25 cellular contexts compared by ENCODE assay signal in the genomic region with DNA sequence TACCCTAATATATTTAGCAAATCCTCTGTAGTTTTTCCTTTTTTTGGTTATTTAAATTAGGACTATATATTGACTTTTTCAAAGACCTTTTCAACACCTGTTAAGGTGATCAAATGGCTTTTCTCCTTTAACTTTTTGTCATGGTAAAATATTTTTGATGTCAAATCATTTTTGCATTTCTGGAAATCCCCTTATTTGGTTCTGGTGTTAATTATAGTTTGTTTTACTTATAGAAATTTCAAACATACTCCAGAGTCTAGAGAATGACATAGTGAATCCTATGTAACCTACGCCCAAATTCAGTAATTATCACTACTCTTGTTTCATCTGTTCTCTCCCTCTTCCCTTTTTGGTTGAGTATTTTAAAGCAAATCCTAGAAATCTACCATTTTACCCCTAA.
DNase-seq lines count a peak whose midpoint lies in the region; ATAC-seq, FAIRE-seq and TF ChIP-seq lines count a peak whose summit lies in the region.
"Had no signal": no experiment of that assay in that cellular context is flagged by ENCODE, and none has a peak within 500 bp of the region (broad histone marks: within the 10 kb centered on the region; RNA-seq: fewer than 3 reads in every experiment).

No MANE protein-coding gene starts in this region.

- peaks cover 0 to 3% of the 10 kb centered on the region in 2 donors for H3K9me3 Mint-ChIP-seq in stimulated activated naive B cell treated with anti-CD40 and anti-IgM and Interleukin-4, amounts not matched to agents 10 μg/mL and 1 μg/mL and 100 μg/mL, for 72 hours
- H3K9me3 Mint-ChIP-seq: CD4-positive, alpha-beta T cell had no signal

- no peak overlapping the region for H2AK5ac ChIP-seq in trophoblast cell (ENCODE audit: low read length)

- H3K4me1 ChIP-seq in OCI-LY1 (ENCODE audit: insufficient read depth, low read length, severe bottlenecking) (peaks cover 49% of the 10 kb centered on the region), GM12878 (ENCODE audit: control insufficient read depth, insufficient read depth, low read length) (peaks cover 21% of the 10 kb centered on the region), trophoblast cell (ENCODE audit: control insufficient read depth in 1 of 2, insufficient read depth in 2 of 2, low read length in 2 of 2) (peaks cover 2 to 5% of the 10 kb centered on the region in 2 experiments)

- H3K27ac ChIP-seq in OCI-LY1 (ENCODE audit: low read depth, low read length, poor library complexity, severe bottlenecking) (peak overlapping the region; percentile 90), GM12878 (ENCODE audit: control insufficient read depth, insufficient read depth) (peak overlapping the region; percentile 17; the same call in 1 of the 2 replicates), trophoblast cell (ENCODE audit: low read depth, low read length) (no peak overlapping the region)
- H3K27ac ChIP-seq: RWPE1 had no signal

- H3K18ac ChIP-seq in trophoblast cell (ENCODE audit: low read length), result no peak overlapping the region

- peak; percentile 5 for FAIRE-seq in GM12891 (lab: Jason Lieb, UNC)
- no peak for FAIRE-seq in GM12878 (lab: Jason Lieb, UNC)
- FAIRE-seq: A204.1, D721Med, G401.6, H1 had no signal

- no peaks in the 10 kb centered on the region for H3K79me1 ChIP-seq in trophoblast cell (ENCODE audit: low read length)

- WGBS in GM12878 (ENCODE audit: insufficient coverage, insufficient replicate concordance, low lambda C conversion rate, missing lambda C conversion rate), result 89% methylated on average over 1 of the region's 1 CpG
- no CpG with 5 or more reads among the region's 1 CpG for WGBS in trophoblast cell (ENCODE audit: extremely low coverage, insufficient coverage, insufficient read length)

- no peak overlapping the region for H2BK5ac ChIP-seq in trophoblast cell (ENCODE audit: low read depth, low read length, poor library complexity)

- H4K20me1 ChIP-seq in OCI-LY1 (ENCODE audit: insufficient read depth, low read length) (no peaks in the 10 kb centered on the region), GM12878 (ENCODE audit: control insufficient read depth, insufficient read depth) (no peaks in the 10 kb centered on the region)
- H4K20me1 ChIP-seq: BLaER1 treated with 17β-estradiol and CSF1 and Interleukin-3, amounts not matched to agents 10 nM and 100 nM had no signal

- peak overlapping the region; percentile 82 for H3K27ac Mint-ChIP-seq in stimulated activated naive B cell treated with anti-CD40 and anti-IgM and Interleukin-4, amounts not matched to agents 10 μg/mL and 1 μg/mL and 100 μg/mL, for 72 hours
- H3K27ac Mint-ChIP-seq: CD4-positive, alpha-beta T cell had no signal

- intact Hi-C loops in GM12878 (cut with micrococcal nuclease; ENCODE audit: unreplicated experiment), result loop anchor here (2.0 to 5.0 kb wide), 2 partner anchors 40 to 121 kb away; a partner anchor contains a TSS

- H3K9me2 ChIP-seq in OCI-LY1 (ENCODE audit: low read depth, low read length), result no peaks in the 10 kb centered on the region

- no peaks in the 10 kb centered on the region for H3K27me3 Mint-ChIP-seq in stimulated activated naive B cell treated with anti-CD40 and anti-IgM and Interleukin-4, amounts not matched to agents 10 μg/mL and 1 μg/mL and 100 μg/mL, for 72 hours
- H3K27me3 Mint-ChIP-seq: CD4-positive, alpha-beta T cell had no signal

- H3K9ac ChIP-seq in OCI-LY1 (ENCODE audit: low read length) (0 out of 2 replicates have a peak overlapping the region, but pooled peaks have one; percentile 0), GM12878 (ENCODE audit: control insufficient read depth, insufficient read depth, low read length) (no peak overlapping the region), trophoblast cell (ENCODE audit: low read length) (no peak overlapping the region)
- H3K9ac ChIP-seq: BLaER1 treated with 17β-estradiol and CSF1 and Interleukin-3, amounts not matched to agents 10 nM and 100 nM had no signal

- H4K91ac ChIP-seq in trophoblast cell (ENCODE audit: low read depth, low read length), result no peak overlapping the region

- H3K9me3 ChIP-seq in OCI-LY1 (ENCODE audit: low read length) (peaks cover 17% of the 10 kb centered on the region), GM12878 (replicated peaks; ENCODE audit: control insufficient read depth, insufficient read depth, low read length) (peaks cover 4% of the 10 kb centered on the region; the same call in 2 of the 3 replicates), trophoblast cell (ENCODE audit: insufficient read depth, low read depth, low read length) (no peaks in the 10 kb centered on the region)

- no peak overlapping the region for H3K4ac ChIP-seq in trophoblast cell (ENCODE audit: low read depth, low read length)

- peak overlapping the region; percentile 6; the same call in 1 of the 2 replicates for H3K4me2 ChIP-seq in OCI-LY1 (ENCODE audit: low read length)
- 0 out of 2 replicates have a peak overlapping the region, but pooled peaks have one; percentile 2 for H3K4me2 ChIP-seq in GM12878 (ENCODE audit: control insufficient read depth, insufficient read depth)
- H3K4me2 ChIP-seq in trophoblast cell (ENCODE audit: low read length), result no peak overlapping the region

- CTCF ChIA-PET in GM12878 (lab: Yijun Ruan, JAX), result interaction anchor here (0.6 kb wide), 1 partner anchor 535 kb away, joined by 3 read pairs; no protein-coding TSS in a partner anchor

- peaks cover 3 to 4% of the 10 kb centered on the region in 2 donors for H3K36me3 Mint-ChIP-seq in stimulated activated naive B cell treated with anti-CD40 and anti-IgM and Interleukin-4, amounts not matched to agents 10 μg/mL and 1 μg/mL and 100 μg/mL, for 72 hours

- H2AFZ ChIP-seq in OCI-LY1 (ENCODE audit: low read length) (no peak overlapping the region), GM12878 (ENCODE audit: control insufficient read depth, low read depth, low read length) (no peak overlapping the region), trophoblast cell (ENCODE audit: insufficient read depth, low read length, poor library complexity) (no peak overlapping the region)

- TF ChIP-seq RAD21 in GM12878 (IDR thresholded peaks at IDR 0.05; ENCODE audit: insufficient read depth, low read depth, low read length), result no peak

- H3K79me2 ChIP-seq in OCI-LY1 (ENCODE audit: insufficient read depth, low read length) (no peaks in the 10 kb centered on the region), GM12878 (ENCODE audit: control insufficient read depth, insufficient read depth, low read length) (no peaks in the 10 kb centered on the region), trophoblast cell (ENCODE audit: control insufficient read depth, insufficient read depth, low read length, poor library complexity) (no peaks in the 10 kb centered on the region)

- peak; percentile 14; the same call in 1 of the 3 replicates for ATAC-seq in GM12878
- ATAC-seq in stimulated activated naive B cell treated with anti-CD40 and anti-IgM and Interleukin-4, amounts not matched to agents 10 μg/mL and 1 μg/mL and 100 μg/mL, for 72 hours (replicated peaks), result peak; percentile 31 to 37
- ATAC-seq in HG03342 (IDR thresholded peaks at IDR 0.05; ENCODE audit: unreplicated experiment), result no peak
- ATAC-seq: HCT116, Panc1 had no signal

- H3K23ac ChIP-seq in trophoblast cell (ENCODE audit: low read length), result no peak overlapping the region

- no peak for TF ChIP-seq CTCF in OCI-LY1 (IDR thresholded peaks at IDR 0.05; ENCODE audit: low read length)
- TF ChIP-seq CTCF in GM12878 (IDR thresholded peaks at IDR 0.05 in 2 of 3, conservative IDR thresholded peaks at IDR 0.05 in 1 of 3; ENCODE audit: control insufficient read depth in 2 of 3, extremely low read depth in 1 of 3, insufficient read depth in 1 of 3, low read depth in 3 of 3, low read length in 3 of 3), result no peak

- no peak overlapping the region for H2BK120ac ChIP-seq in trophoblast cell (ENCODE audit: insufficient read depth, low read length, poor library complexity)

- no peak overlapping the region for H3K4me3 ChIP-seq in OCI-LY1 (ENCODE audit: low read depth, low read length, poor library complexity, severe bottlenecking)
- no peak overlapping the region for H3K4me3 ChIP-seq in GM12878
- H3K4me3 ChIP-seq in H7 (ENCODE audit: insufficient read depth, low read depth, low read length), result no peak overlapping the region
- H3K4me3 ChIP-seq in trophoblast cell (ENCODE audit: low read depth, low read length), result no peak overlapping the region
- H3K4me3 ChIP-seq: BLaER1 treated with 17β-estradiol and CSF1 and Interleukin-3, amounts not matched to agents 10 nM and 100 nM had no signal

- DNase-seq in GM12891 (ENCODE audit: insufficient read length, low spot score) (no peak), GM12878 (ENCODE audit: low read depth, low spot score) (no peak), H7 (no peak), trophoblast cell (no peak)
- no peak for DNase-seq in stimulated activated naive B cell treated with anti-CD40 and anti-IgM and Interleukin-4, amounts not matched to agents 10 μg/mL and 1 μg/mL and 100 μg/mL, for 72 hours
- DNase-seq: CD4-positive, alpha-beta T cell; DMS53; Karpas-422; NCI-H1105; NCI-H1436 treated with DMSO at 0.1 percent for 48 hours; NCI-H187 treated with DMSO at 0.1 percent for 48 hours; NCI-H2107; NCI-H524; NCI-H748 treated with DMSO at 0.1 percent for 48 hours; SHP77 had no signal

- H4K8ac ChIP-seq in trophoblast cell (ENCODE audit: low read depth, low read length), result no peak overlapping the region

- in situ Hi-C loops in GM12878 (cut with MboI), result no loop called here

- no TSS peak for BruUV-seq in GM12878 (replicated peaks; lab: Mats Ljungman, UMichigan)

- H3K4me3 Mint-ChIP-seq in stimulated activated naive B cell treated with anti-CD40 and anti-IgM and Interleukin-4, amounts not matched to agents 10 μg/mL and 1 μg/mL and 100 μg/mL, for 72 hours, result peak overlapping the region in 1 of 2 donors; percentile 64
- H3K4me3 Mint-ChIP-seq: CD4-positive, alpha-beta T cell had no signal

- POLR2A ChIA-PET in GM12878 (lab: Charles Lee), result no interaction called here

- SMC1A ChIA-PET in GM12878 (lab: Charles Lee; ENCODE audit: uncharacterized antibody, unreplicated experiment), result no interaction called here

- no peak overlapping the region for H3K14ac ChIP-seq in trophoblast cell (ENCODE audit: low read length)

- H4K12ac ChIP-seq in trophoblast cell (ENCODE audit: low read depth, low read length), result no peak overlapping the region

- TF ChIP-seq POLR2A in GM12891 (IDR thresholded peaks at IDR 0.05; ENCODE audit: low read depth, low read length), result no peak
- no peak for TF ChIP-seq POLR2A in GM12878 (IDR thresholded peaks at IDR 0.05; ENCODE audit: low read depth, low read length)

- H3K36me3 ChIP-seq in OCI-LY1 (ENCODE audit: insufficient read depth, low read length) (peaks cover 5% of the 10 kb centered on the region; the same call in 1 of the 2 replicates), GM12878 (ENCODE audit: control insufficient read depth in 2 of 2, insufficient read depth in 2 of 2, low read length in 1 of 2) (no peaks in the 10 kb centered on the region), H7 (replicated peaks; ENCODE audit: control insufficient read depth, insufficient read depth, low read length) (no peaks in the 10 kb centered on the region), trophoblast cell (ENCODE audit: control insufficient read depth in 1 of 2, insufficient read depth in 2 of 2, low read length in 2 of 2) (no peaks in the 10 kb centered on the region)

- peaks cover 26 to 59% of the 10 kb centered on the region in 2 donors for H3K4me1 Mint-ChIP-seq in stimulated activated naive B cell treated with anti-CD40 and anti-IgM and Interleukin-4, amounts not matched to agents 10 μg/mL and 1 μg/mL and 100 μg/mL, for 72 hours

- RAD21 ChIA-PET in GM12878 (lab: Charles Lee; ENCODE audit: unreplicated experiment), result no interaction called here

- H2BK12ac ChIP-seq in trophoblast cell (ENCODE audit: low read length), result no peak overlapping the region

- H3K27me3 ChIP-seq in OCI-LY1 (ENCODE audit: insufficient read depth, low read length), result no peaks in the 10 kb centered on the region
- no peaks in the 10 kb centered on the region for H3K27me3 ChIP-seq in GM12878 (replicated peaks in 1 of 2; ENCODE audit: control insufficient read depth in 2 of 2, insufficient read depth in 2 of 2, low read length in 1 of 2)
- H3K27me3 ChIP-seq in H7 (ENCODE audit: control insufficient read depth, insufficient read depth, low read length), result no peaks in the 10 kb centered on the region
- H3K27me3 ChIP-seq in trophoblast cell (ENCODE audit: insufficient read depth, low read length), result no peaks in the 10 kb centered on the region
- H3K27me3 ChIP-seq: BLaER1 treated with 17β-estradiol and CSF1 and Interleukin-3, amounts not matched to agents 10 nM and 100 nM had no signal

- no peaks in the 10 kb centered on the region for H3F3A ChIP-seq in OCI-LY1 (ENCODE audit: insufficient read depth, low read length)

- no peak for TF ChIP-seq EP300 in GM12878 (IDR thresholded peaks at IDR 0.05; ENCODE audit: borderline replicate concordance in 1 of 2, control insufficient read depth in 1 of 2, low read depth in 2 of 2, low read length in 2 of 2)
